ENCODE assay signal across 1 cellular context in genomic region chr14:74712499-74713394, GRCh38.
TF ChIP-seq lines count a peak whose summit lies in the region.

TSS of gene AREL1 (minus strand) at chr14:74713080. CDS start at chr14:74685615, 27,465 bp downstream.
TSS of gene FCF1 (plus strand) at chr14:74713144. CDS start at chr14:74713198, 54 bp downstream.

TF ChIP-seq in K562, 482 proteins besides CTCF, POLR2A, EP300 and RAD21 (continued from another document and continues in another):
- no peak for TF ChIP-seq GTF3C2 (IDR thresholded peaks at IDR 0.05; ENCODE audit: borderline replicate concordance, extremely low read depth, insufficient read length)
- TF ChIP-seq PKNOX1 (IDR thresholded peaks at IDR 0.05): peak; percentile 71
- TF ChIP-seq RERE (CRISPR knock-in tag; IDR thresholded peaks at IDR 0.05; ENCODE audit: borderline replicate concordance): no peak
- no peak for TF ChIP-seq FOXJ3 (CRISPR knock-in tag; IDR thresholded peaks at IDR 0.05)
- TF ChIP-seq TGIF2 (CRISPR knock-in tag; IDR thresholded peaks at IDR 0.05): no peak
- no peak for TF ChIP-seq MITF (IDR thresholded peaks at IDR 0.05)
- peak; percentile 37; the same call in 1 of the 2 replicates for TF ChIP-seq ESRRA (IDR thresholded peaks at IDR 0.05; ENCODE audit: borderline replicate concordance, low read depth)
- TF ChIP-seq ZNF282 (CRISPR knock-in tag; IDR thresholded peaks at IDR 0.05): no peak
- TF ChIP-seq PCBP1 (IDR thresholded peaks at IDR 0.05; ENCODE audit: low read depth, low read length, poor library complexity, severe bottlenecking): no peak
- TF ChIP-seq RBBP5 (IDR thresholded peaks at IDR 0.05; ENCODE audit: borderline replicate concordance, insufficient read depth, low read length, poor library complexity, severe bottlenecking): peak; percentile 88
- no peak for TF ChIP-seq CHD1 (IDR thresholded peaks at IDR 0.05; ENCODE audit: low read length)
- no peak for TF ChIP-seq THAP7 (CRISPR knock-in tag; IDR thresholded peaks at IDR 0.05)
- TF ChIP-seq BACH1 (tag; IDR thresholded peaks at IDR 0.05): peak; percentile 48; the same call in 1 of the 2 replicates
- TF ChIP-seq TEAD2 (tag; IDR thresholded peaks at IDR 0.05): no peak
- TF ChIP-seq ZBTB5 (IDR thresholded peaks at IDR 0.05): no peak
- peak; percentile 98 for TF ChIP-seq NR2C1 (IDR thresholded peaks at IDR 0.05)
- peak; percentile 99 for TF ChIP-seq NR2C1 (tag; IDR thresholded peaks at IDR 0.05)
- no peak for TF ChIP-seq ZBTB43 (CRISPR knock-in tag; IDR thresholded peaks at IDR 0.05)
- no peak for TF ChIP-seq FOXP4 (CRISPR knock-in tag; IDR thresholded peaks at IDR 0.05; ENCODE audit: borderline replicate concordance)
- no peak for TF ChIP-seq CEBPZ (IDR thresholded peaks at IDR 0.05; ENCODE audit: borderline replicate concordance, low read depth, low read length)
- no peak for TF ChIP-seq NFXL1 (CRISPR knock-in tag; IDR thresholded peaks at IDR 0.05)
- TF ChIP-seq ZBTB33 (CRISPR knock-in tag; IDR thresholded peaks at IDR 0.05): no peak
